ENCODE assay signal across 12 cellular contexts in genomic region chr2:194602750-194603149, GRCh38.
"Had no signal": no experiment of that assay in that cellular context is flagged by ENCODE, and none has a peak within 500 bp of the region (broad histone marks: within the 10 kb centered on the region; RNA-seq: fewer than 3 reads in every experiment).

No MANE protein-coding gene starts in this region.

- H3K9me3 ChIP-seq: prostate gland had no signal

- H3K27me3 ChIP-seq: upper lobe of left lung had no signal

- H3K36me3 ChIP-seq: lower lobe of right lung, prostate gland, upper lobe of left lung had no signal

- H3K27ac ChIP-seq: lower lobe of right lung, upper lobe of left lung had no signal

- H3K4me3 ChIP-seq: lower lobe of right lung, prostate gland, upper lobe of left lung had no signal

- DNase-seq: activated naive CD4-positive, alpha-beta T cell treated with anti-CD3 and anti-CD28 coated beads, Interleukin-2, amount 10 ng/mL, durations not matched to agents 7 days and 5 days; effector memory CD4-positive, alpha-beta T cell; head of caudate nucleus; immature natural killer cell; left cardiac atrium; lower lobe of right lung; stimulated activated naive CD8-positive, alpha-beta T cell treated with anti-CD3 and anti-CD28 coated beads, Interleukin-15, amount 100 ng/mL, for 72 hours; T1000; upper lobe of left lung had no signal

- ATAC-seq: activated CD4-positive, CD25-positive, alpha-beta regulatory T cell treated with anti-CD3 and anti-CD28 coated beads, Interleukin-2, amount 50 U/mL, for 24 hours; left cardiac atrium; lower lobe of right lung; right cardiac atrium; stimulated activated naive CD8-positive, alpha-beta T cell treated with anti-CD3 and anti-CD28 coated beads, Interleukin-15, amount 100 ng/mL, for 72 hours had no signal
